In genomic region chr6:138685781-138686180, GRCh38 we compare ENCODE assay signal across 24 cellular contexts.
"Had no signal": no experiment of that assay in that cellular context is flagged by ENCODE, and none has a peak within 500 bp of the region (broad histone marks: within the 10 kb centered on the region; RNA-seq: fewer than 3 reads in every experiment).

No MANE protein-coding gene starts in this region.

- DNase-seq: IMR-90, Kasumi-1, KG1, MV-4-11, NCI-H1048, NCI-H1105, NCI-H1417 treated with DMSO at 0.1 percent for 48 hours, NCI-H146, NCI-H1694 treated with DMSO at 0.1 percent for 48 hours, NCI-H1930, NCI-H2081, NCI-H2107, NCI-H226, NCI-H446, NCI-H510A, NCI-H524 treated with DMSO at 0.1 percent for 48 hours, NCI-H69, NCI-H774, RPMI8226, SHP77, SJCRH30 had no signal

- H3K27ac ChIP-seq: SJCRH30 had no signal

- H3K36me3 ChIP-seq: SJCRH30 had no signal

- ATAC-seq: HepG2, SK-N-SH treated with all-trans-retinoic acid at 6 μM for 48 hours had no signal

- H3K27me3 ChIP-seq: SJCRH30 had no signal

- H3K9me3 ChIP-seq: SJCRH30 had no signal

- FAIRE-seq: HepG2, RCC 7860 had no signal

- H3K4me3 ChIP-seq: SJCRH30 had no signal
